In the genomic region with DNA sequence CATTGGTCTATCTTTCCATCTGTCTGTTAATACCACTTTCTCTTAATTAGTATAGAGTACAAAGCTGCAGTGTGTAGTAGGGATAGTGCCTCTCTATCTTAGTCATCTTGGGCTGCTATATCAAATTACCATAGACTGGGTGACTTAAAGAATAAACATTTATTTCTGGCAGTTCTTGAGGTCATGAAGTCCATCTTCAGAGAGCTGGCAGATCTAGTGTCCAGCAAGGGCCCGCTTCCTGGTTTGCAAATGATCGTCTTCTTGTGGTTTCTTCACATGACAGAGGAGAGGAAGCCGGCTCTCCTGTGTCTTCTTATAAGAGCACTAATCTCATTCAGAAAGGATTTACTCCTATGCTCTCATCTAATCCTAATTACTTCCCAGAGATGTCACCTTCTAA, we compare ENCODE assay signal across 21 cellular contexts. TPM values are rescaled to one million over a fixed set of nuclear protein-coding genes. Genes with fewer than 3 reads are reported as not detected.
DNase-seq lines count a peak whose midpoint lies in the region; ATAC-seq and TF ChIP-seq lines count a peak whose summit lies in the region.
"Had no signal": no experiment of that assay in that cellular context is flagged by ENCODE, and none has a peak within 500 bp of the region (broad histone marks: within the 10 kb centered on the region; RNA-seq: fewer than 3 reads in every experiment).

No MANE protein-coding gene starts in this region.

- H3F3A ChIP-seq in Loucy (ENCODE audit: low read depth) (no peaks in the 10 kb centered on the region), smooth muscle cell (ENCODE audit: low read depth) (no peaks in the 10 kb centered on the region)

- no peaks in the 10 kb centered on the region for H3K9me3 Mint-ChIP-seq in CD4-positive, alpha-beta T cell
- H3K9me3 Mint-ChIP-seq in chondrocyte (ENCODE audit: low read depth) = peaks cover 16% of the 10 kb centered on the region

- no peak for DNase-seq in CD4-positive, alpha-beta T cell
- DNase-seq in chondrocyte (ENCODE audit: low spot score) (no peak), T-helper 1 cell (no peak), smooth muscle cell (lab: John Stamatoyannopoulos, UW; ENCODE audit: unreplicated experiment) (no peak), Karpas-422 (no peak)
- DNase-seq: activated CD4-positive, alpha-beta T cell treated with anti-CD3 and anti-CD28 coated beads for 4 hours; activated CD8-positive, alpha-beta memory T cell treated with anti-CD3 and anti-CD28 coated beads, Interleukin-2, amount 50 U/mL, for 4 hours; COR-L47; cortex of kidney; GF-D8; kidney; NCI-H526; right cardiac atrium; stimulated activated CD4-positive, alpha-beta T cell treated with anti-CD3 and anti-CD28 coated beads, Interleukin-1b, Interleukin-23, amount 100 ng/mL, for 48 hours had no signal

- H4K20me1 ChIP-seq in Loucy (ENCODE audit: insufficient read depth, low read length, poor library complexity, severe bottlenecking) = peaks cover 3% of the 10 kb centered on the region
- no peaks in the 10 kb centered on the region for H4K20me1 ChIP-seq in smooth muscle cell (ENCODE audit: low read depth)
- no peaks in the 10 kb centered on the region for H4K20me1 ChIP-seq in Karpas-422 (ENCODE audit: insufficient read depth, low read depth, low read length)

- POLR2A ChIA-PET in CD4-positive, alpha-beta T cell (lab: Charles Lee) = no interaction called here

- WGBS in smooth muscle cell (ENCODE audit: low lambda C conversion rate) = 96% methylated on average over 3 of the region's 3 CpGs

- no peaks in the 10 kb centered on the region for H3K27me3 ChIP-seq in CD4-positive, alpha-beta T cell (ENCODE audit: control insufficient read depth, insufficient read depth, low read length)
- no peaks in the 10 kb centered on the region for H3K27me3 ChIP-seq in Loucy (ENCODE audit: insufficient read depth, low read length, poor library complexity, severe bottlenecking)
- H3K27me3 ChIP-seq in neutrophil = no peaks in the 10 kb centered on the region
- no peaks in the 10 kb centered on the region for H3K27me3 ChIP-seq in smooth muscle cell (ENCODE audit: low read depth)
- no peaks in the 10 kb centered on the region for H3K27me3 ChIP-seq in Karpas-422 (ENCODE audit: low read length)
- H3K27me3 ChIP-seq: SJSA1, vagina had no signal

- peak overlapping the region; percentile 25 for H3K4me3 Mint-ChIP-seq in CD4-positive, alpha-beta T cell
- no peak overlapping the region for H3K4me3 Mint-ChIP-seq in chondrocyte (ENCODE audit: unreplicated experiment)
- H3K4me3 Mint-ChIP-seq: mesothelial cell of epicardium had no signal

- no peak overlapping the region for H3K27ac Mint-ChIP-seq in CD4-positive, alpha-beta T cell
- peak overlapping the region; percentile 79 for H3K27ac Mint-ChIP-seq in chondrocyte (ENCODE audit: unreplicated experiment)
- H3K27ac Mint-ChIP-seq: mesothelial cell of epicardium had no signal

- H3K4me1 Mint-ChIP-seq in CD4-positive, alpha-beta T cell (ENCODE audit: low read depth) = peaks cover 39% of the 10 kb centered on the region
- H3K4me1 Mint-ChIP-seq in chondrocyte (ENCODE audit: low read depth) = peaks cover 14% of the 10 kb centered on the region

- no peak for ATAC-seq in CD4-positive, alpha-beta T cell (ENCODE audit: poor library complexity)
- no peak for ATAC-seq in HG03442 (IDR thresholded peaks at IDR 0.05; ENCODE audit: unreplicated experiment)
- ATAC-seq: K562, right cardiac atrium had no signal

- no peaks in the 10 kb centered on the region for H3K36me3 ChIP-seq in Loucy (ENCODE audit: insufficient read depth, low read length)
- H3K36me3 ChIP-seq in neutrophil = peaks cover 5% of the 10 kb centered on the region
- no peaks in the 10 kb centered on the region for H3K36me3 ChIP-seq in smooth muscle cell (ENCODE audit: low read depth)
- peaks cover 79% of the 10 kb centered on the region for H3K36me3 ChIP-seq in Karpas-422 (ENCODE audit: insufficient read depth, low read length)

- peaks cover 4% of the 10 kb centered on the region for H3K9me3 ChIP-seq in CD4-positive, alpha-beta T cell (ENCODE audit: control insufficient read depth, low read length)
- H3K9me3 ChIP-seq in Loucy (ENCODE audit: insufficient read depth, low read depth, low read length) = peaks cover 7% of the 10 kb centered on the region; the same call in 1 of the 2 replicates
- H3K9me3 ChIP-seq in neutrophil = no peaks in the 10 kb centered on the region
- H3K9me3 ChIP-seq in smooth muscle cell (replicated peaks; ENCODE audit: low read depth) = peaks cover 12% of the 10 kb centered on the region
- H3K9me3 ChIP-seq in Karpas-422 (ENCODE audit: low read length) = peaks cover 39% of the 10 kb centered on the region
- H3K9me3 ChIP-seq: SJSA1 had no signal

- peak overlapping the region; percentile 30 for H3K4me2 ChIP-seq in Loucy (ENCODE audit: low read depth, low read length, poor library complexity, severe bottlenecking)
- no peak overlapping the region for H3K4me2 ChIP-seq in smooth muscle cell
- H3K4me2 ChIP-seq in Karpas-422 (ENCODE audit: low read depth, low read length, poor library complexity, severe bottlenecking) = no peak overlapping the region

- H3K9ac ChIP-seq in Loucy (ENCODE audit: low read depth, low read length, poor library complexity, severe bottlenecking) (no peak overlapping the region), smooth muscle cell (ENCODE audit: low read depth) (no peak overlapping the region), Karpas-422 (ENCODE audit: low read length) (no peak overlapping the region)

- intact Hi-C loops in CD4-positive, alpha-beta T cell (cut with DNase I, micrococcal nuclease) = no loop called here

- H3K9me2 ChIP-seq in Loucy (replicated peaks; ENCODE audit: low read depth, low read length) (no peaks in the 10 kb centered on the region), Karpas-422 (replicated peaks; ENCODE audit: insufficient read depth, low read length) (no peaks in the 10 kb centered on the region)

- peaks cover 17% of the 10 kb centered on the region for H3K4me1 ChIP-seq in Loucy (ENCODE audit: insufficient read depth, low read length, poor library complexity, severe bottlenecking)
- H3K4me1 ChIP-seq in neutrophil (ENCODE audit: control insufficient read depth in 1 of 2, insufficient read depth in 1 of 2, low read depth in 1 of 2, low read length in 1 of 2) = peaks cover 4 to 10% of the 10 kb centered on the region in 2 experiments
- peaks cover 2% of the 10 kb centered on the region for H3K4me1 ChIP-seq in smooth muscle cell (ENCODE audit: low read depth)
- peaks cover 2% of the 10 kb centered on the region for H3K4me1 ChIP-seq in Karpas-422 (ENCODE audit: low read length)
- H3K4me1 ChIP-seq: SJSA1 had no signal

- CTCF ChIA-PET in CD4-positive, alpha-beta T cell (lab: Charles Lee) = no interaction called here

- H3K27ac ChIP-seq in CD4-positive, alpha-beta T cell (ENCODE audit: low read depth, low read length) = no peak overlapping the region
- H3K27ac ChIP-seq in neutrophil (peak overlapping the region; percentile 56), smooth muscle cell (ENCODE audit: low read depth) (no peak overlapping the region), Karpas-422 (ENCODE audit: low read length) (no peak overlapping the region)
- H3K27ac ChIP-seq: SJSA1, vagina had no signal

- H2AFZ ChIP-seq in Loucy (ENCODE audit: low read length) (no peak overlapping the region), smooth muscle cell (ENCODE audit: low read depth) (no peak overlapping the region), Karpas-422 (ENCODE audit: low read length) (no peak overlapping the region)

- peaks cover 58% of the 10 kb centered on the region for H3K36me3 Mint-ChIP-seq in CD4-positive, alpha-beta T cell (ENCODE audit: low read depth)
- H3K36me3 Mint-ChIP-seq in chondrocyte (ENCODE audit: low read depth) = peaks cover 10% of the 10 kb centered on the region

- H3K27me3 Mint-ChIP-seq in CD4-positive, alpha-beta T cell = no peaks in the 10 kb centered on the region
- no peaks in the 10 kb centered on the region for H3K27me3 Mint-ChIP-seq in chondrocyte (ENCODE audit: low read depth)

- no peak for TF ChIP-seq CTCF in CD4-positive, alpha-beta T cell (IDR thresholded peaks at IDR 0.05)
- TF ChIP-seq CTCF in Loucy (conservative IDR thresholded peaks at IDR 0.05; ENCODE audit: low read length) (no peak), chondrocyte (IDR thresholded peaks at IDR 0.05) (no peak), neutrophil (IDR thresholded peaks at IDR 0.05) (no peak), smooth muscle cell (IDR thresholded peaks at IDR 0.05; ENCODE audit: borderline replicate concordance, insufficient read depth, poor library complexity, severe bottlenecking) (no peak)

- H3K79me2 ChIP-seq in Loucy (ENCODE audit: insufficient read depth, low read length) (peaks cover 85% of the 10 kb centered on the region), smooth muscle cell (ENCODE audit: low read depth) (peaks cover 60% of the 10 kb centered on the region), Karpas-422 (ENCODE audit: low read length) (peaks cover 92% of the 10 kb centered on the region)

- H3K4me3 ChIP-seq in Loucy (ENCODE audit: low read length, poor library complexity, severe bottlenecking) = no peak overlapping the region
- no peak overlapping the region for H3K4me3 ChIP-seq in neutrophil (ENCODE audit: low read depth in 1 of 2, low read length in 1 of 2)
- no peak overlapping the region for H3K4me3 ChIP-seq in smooth muscle cell
- no peak overlapping the region for H3K4me3 ChIP-seq in Karpas-422 (ENCODE audit: low read length)
- H3K4me3 ChIP-seq: K562, SJSA1, vagina had no signal

RNA-seq across cellular contexts. Expression of a gene that starts 6.1 kb away (rescaled TPM):
- 10 to 100 TPM; 13.2 to 14.5 TPM for total RNA-seq in CD4-positive, alpha-beta T cell
- total RNA-seq in chondrocyte (4.8 to 8.1 TPM (median 5.5 TPM) in 3 replicates), smooth muscle cell (8.3 and 10.4 TPM in 2 replicates)
- polyA plus RNA-seq in smooth muscle cell = 1.2 and 1.3 TPM in 2 replicates
- 15.8 and 29.9 TPM in 2 replicates for total RNA-seq in Karpas-422 (2014; rRNA removed; shearing (Covaris generic); ENCODE audit: low replicate concordance)

RNA-seq across cellular contexts. Expression of a gene that starts 33.8 kb away (rescaled TPM):
- total RNA-seq in CD4-positive, alpha-beta T cell = 1 to 10 TPM; 2.5 to 2.9 TPM
- total RNA-seq in chondrocyte = 1.1 to 3.5 TPM (median 2.7 TPM) in 3 replicates
- total RNA-seq in smooth muscle cell = 1.2 and 1.6 TPM in 2 replicates
- polyA plus RNA-seq in smooth muscle cell = 0.53 and 0.73 TPM in 2 replicates
- total RNA-seq in Karpas-422 (2014; rRNA removed; shearing (Covaris generic); ENCODE audit: low replicate concordance) = 3.2 and 9.2 TPM in 2 replicates

RNA-seq across cellular contexts. Expression of a gene that starts 43.5 kb away (rescaled TPM):
- 1 to 10 TPM; 2.4 to 3.5 TPM for total RNA-seq in CD4-positive, alpha-beta T cell
- total RNA-seq in chondrocyte (11.9 to 15.4 TPM (median 12.0 TPM) in 3 replicates), smooth muscle cell (8.8 and 15.1 TPM in 2 replicates)
- 4.6 and 8.2 TPM in 2 replicates for polyA plus RNA-seq in smooth muscle cell
- 6.6 and 12.9 TPM in 2 replicates for total RNA-seq in Karpas-422 (2014; rRNA removed; shearing (Covaris generic); ENCODE audit: low replicate concordance)
